In the genomic region with DNA sequence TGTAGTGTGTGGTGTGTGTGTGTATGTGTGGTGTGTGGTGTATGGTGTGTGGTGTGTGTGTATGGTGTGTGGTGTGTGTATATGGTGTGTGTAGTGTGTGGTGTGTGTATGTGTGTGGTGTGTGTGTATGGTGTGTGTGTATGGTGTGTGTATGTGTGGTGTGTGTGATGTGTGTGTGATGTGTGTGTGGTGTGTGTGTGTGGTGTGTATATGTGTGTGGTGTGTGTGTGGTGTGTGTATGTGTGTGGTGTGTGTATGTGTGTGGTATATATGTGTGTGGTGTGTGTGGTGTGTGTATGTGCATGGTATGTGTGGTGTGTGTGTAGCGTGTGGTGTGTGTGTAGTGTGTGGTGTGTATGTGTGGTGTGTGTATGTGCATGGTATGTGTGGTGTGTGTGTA, we compare ENCODE assay signal across 1 cellular context.
TF ChIP-seq lines count a peak whose summit lies in the region.

No MANE protein-coding gene starts in this region.

TF ChIP-seq in IMR-90, 13 proteins besides CTCF, POLR2A, EP300 and RAD21:
- TF ChIP-seq RCOR1 (IDR thresholded peaks at IDR 0.05; ENCODE audit: insufficient replicate concordance, low read length) = no peak
- no peak for TF ChIP-seq MAFK (IDR thresholded peaks at IDR 0.05; ENCODE audit: low read depth, low read length)
- TF ChIP-seq MXI1 (IDR thresholded peaks at IDR 0.05; ENCODE audit: borderline replicate concordance, low read depth, low read length) = no peak
- TF ChIP-seq, protein P1, sequence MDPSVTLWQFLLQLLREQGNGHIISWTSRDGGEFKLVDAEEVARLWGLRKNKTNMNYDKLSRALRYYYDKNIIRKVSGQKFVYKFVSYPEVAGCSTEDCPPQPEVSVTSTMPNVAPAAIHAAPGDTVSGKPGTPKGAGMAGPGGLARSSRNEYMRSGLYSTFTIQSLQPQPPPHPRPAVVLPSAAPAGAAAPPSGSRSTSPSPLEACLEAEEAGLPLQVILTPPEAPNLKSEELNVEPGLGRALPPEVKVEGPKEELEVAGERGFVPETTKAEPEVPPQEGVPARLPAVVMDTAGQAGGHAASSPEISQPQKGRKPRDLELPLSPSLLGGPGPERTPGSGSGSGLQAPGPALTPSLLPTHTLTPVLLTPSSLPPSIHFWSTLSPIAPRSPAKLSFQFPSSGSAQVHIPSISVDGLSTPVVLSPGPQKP (IDR thresholded peaks at IDR 0.05; ENCODE audit: borderline replicate concordance, low read depth, low read length) = no peak
- no peak for TF ChIP-seq CHD1 (IDR thresholded peaks at IDR 0.05; ENCODE audit: low read depth, low read length)
- no peak for TF ChIP-seq CEBPB (IDR thresholded peaks at IDR 0.05; ENCODE audit: low read depth, low read length)
- TF ChIP-seq, protein P2, sequence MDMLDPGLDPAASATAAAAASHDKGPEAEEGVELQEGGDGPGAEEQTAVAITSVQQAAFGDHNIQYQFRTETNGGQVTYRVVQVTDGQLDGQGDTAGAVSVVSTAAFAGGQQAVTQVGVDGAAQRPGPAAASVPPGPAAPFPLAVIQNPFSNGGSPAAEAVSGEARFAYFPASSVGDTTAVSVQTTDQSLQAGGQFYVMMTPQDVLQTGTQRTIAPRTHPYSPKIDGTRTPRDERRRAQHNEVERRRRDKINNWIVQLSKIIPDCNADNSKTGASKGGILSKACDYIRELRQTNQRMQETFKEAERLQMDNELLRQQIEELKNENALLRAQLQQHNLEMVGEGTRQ (IDR thresholded peaks at IDR 0.05; ENCODE audit: low read depth, low read length) = no peak
- TF ChIP-seq RFX5 (IDR thresholded peaks at IDR 0.05; ENCODE audit: low read depth, low read length) = no peak
- TF ChIP-seq SMC3 (IDR thresholded peaks at IDR 0.05; ENCODE audit: low read depth, low read length) = no peak
- TF ChIP-seq NFE2L2 (IDR thresholded peaks at IDR 0.05; ENCODE audit: low read depth, low read length) = no peak
- no peak for TF ChIP-seq FOS (IDR thresholded peaks at IDR 0.05; ENCODE audit: low read depth, low read length)
- no peak for TF ChIP-seq BHLHE40 (IDR thresholded peaks at IDR 0.05; ENCODE audit: low read depth, low read length)
- TF ChIP-seq MAZ (IDR thresholded peaks at IDR 0.05; ENCODE audit: borderline replicate concordance, low read depth, low read length) = no peak
